Comparison of ENCODE assay signal across 2 cellular contexts in the genomic region with DNA sequence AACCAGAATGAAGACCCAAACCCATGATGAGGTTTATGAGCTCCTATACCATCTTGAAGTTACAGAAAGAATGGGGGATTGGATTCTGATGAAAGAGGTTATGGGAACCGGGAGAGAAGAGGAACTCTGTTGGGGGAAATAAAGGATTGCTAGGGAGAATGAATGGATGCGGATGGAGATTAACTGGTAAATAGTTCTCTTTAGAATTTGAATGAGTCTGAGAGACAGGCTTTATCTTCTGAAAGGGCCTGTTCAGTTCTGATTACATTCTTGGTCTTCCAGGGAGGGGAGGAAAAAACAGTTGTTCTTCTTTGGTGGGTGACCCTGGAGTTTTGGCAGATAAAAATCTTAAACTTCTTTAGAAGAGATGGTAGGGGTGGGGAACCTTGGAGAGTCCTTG.
TF ChIP-seq lines count a peak whose summit lies in the region.

No MANE protein-coding gene starts in this region.

TF ChIP-seq in H1, 55 proteins besides CTCF, POLR2A, EP300 and RAD21:
- TF ChIP-seq SIN3A (conservative IDR thresholded peaks at IDR 0.05 in 1 of 2, IDR thresholded peaks at IDR 0.05 in 1 of 2; ENCODE audit: low read depth in 1 of 2, low read length in 2 of 2), result no peak
- TF ChIP-seq TAF7 (optimal IDR thresholded peaks at IDR 0.05; ENCODE audit: borderline replicate concordance, low read depth, low read length), result no peak
- TF ChIP-seq, protein P1, sequence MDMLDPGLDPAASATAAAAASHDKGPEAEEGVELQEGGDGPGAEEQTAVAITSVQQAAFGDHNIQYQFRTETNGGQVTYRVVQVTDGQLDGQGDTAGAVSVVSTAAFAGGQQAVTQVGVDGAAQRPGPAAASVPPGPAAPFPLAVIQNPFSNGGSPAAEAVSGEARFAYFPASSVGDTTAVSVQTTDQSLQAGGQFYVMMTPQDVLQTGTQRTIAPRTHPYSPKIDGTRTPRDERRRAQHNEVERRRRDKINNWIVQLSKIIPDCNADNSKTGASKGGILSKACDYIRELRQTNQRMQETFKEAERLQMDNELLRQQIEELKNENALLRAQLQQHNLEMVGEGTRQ (IDR thresholded peaks at IDR 0.05; ENCODE audit: low read length), result no peak
- TF ChIP-seq SP4 (IDR thresholded peaks at IDR 0.05; ENCODE audit: low read length), result no peak
- no peak for TF ChIP-seq NRF1 (IDR thresholded peaks at IDR 0.05; ENCODE audit: low read depth, low read length)
- no peak for TF ChIP-seq SIX5 (IDR thresholded peaks at IDR 0.05; ENCODE audit: low read depth, low read length)
- TF ChIP-seq RNF2 (IDR thresholded peaks at IDR 0.05; ENCODE audit: borderline replicate concordance, low read depth, low read length, missing control alignments, poor library complexity, severe bottlenecking), result no peak
- no peak for TF ChIP-seq KDM4A (IDR thresholded peaks at IDR 0.05; ENCODE audit: low read depth, low read length, severe bottlenecking)
- no peak for TF ChIP-seq TEAD4 (IDR thresholded peaks at IDR 0.05; ENCODE audit: low read depth, low read length)
- TF ChIP-seq, protein P2, sequence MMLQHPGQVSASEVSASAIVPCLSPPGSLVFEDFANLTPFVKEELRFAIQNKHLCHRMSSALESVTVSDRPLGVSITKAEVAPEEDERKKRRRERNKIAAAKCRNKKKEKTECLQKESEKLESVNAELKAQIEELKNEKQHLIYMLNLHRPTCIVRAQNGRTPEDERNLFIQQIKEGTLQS (IDR thresholded peaks at IDR 0.05; ENCODE audit: insufficient read depth, low read depth, low read length), result no peak
- TF ChIP-seq BCL11A (IDR thresholded peaks at IDR 0.05; ENCODE audit: low read depth in 2 of 2, low read length in 2 of 2), result no peak
- no peak for TF ChIP-seq HDAC6 (IDR thresholded peaks at IDR 0.05; ENCODE audit: low read depth, low read length)
- no peak for TF ChIP-seq MAFK (IDR thresholded peaks at IDR 0.05; ENCODE audit: low read depth, low read length)
- no peak for TF ChIP-seq POLR2AphosphoS5 (IDR thresholded peaks at IDR 0.05; ENCODE audit: low read depth, low read length)
- no peak for TF ChIP-seq JUN (IDR thresholded peaks at IDR 0.05; ENCODE audit: low read depth, low read length)

TF ChIP-seq in GM12891, 5 proteins besides CTCF, POLR2A, EP300 and RAD21:
- TF ChIP-seq PAX5 (IDR thresholded peaks at IDR 0.05; ENCODE audit: insufficient read depth, low read length, severe bottlenecking) (no peak), TAF1 (IDR thresholded peaks at IDR 0.05; ENCODE audit: low read depth, low read length) (no peak), POU2F2 (IDR thresholded peaks at IDR 0.05; ENCODE audit: low read depth, low read length) (no peak)
